Comparison of ENCODE assay signal across 7 cellular contexts in genomic region chr10:113093188-113094113, GRCh38.
DNase-seq lines count a peak whose midpoint lies in the region; ATAC-seq, FAIRE-seq and TF ChIP-seq lines count a peak whose summit lies in the region.

No MANE protein-coding gene starts in this region.

- peaks cover 48% of the 10 kb centered on the region for H3K4me1 Mint-ChIP-seq in chondrocyte (ENCODE audit: low read depth)

- H3K9me3 Mint-ChIP-seq in chondrocyte (ENCODE audit: low read depth), result no peaks in the 10 kb centered on the region

- no peak for TF ChIP-seq POLR2A in GM12892 (IDR thresholded peaks at IDR 0.05; ENCODE audit: low read depth, low read length)

- H3K27me3 Mint-ChIP-seq in chondrocyte (ENCODE audit: low read depth), result no peaks in the 10 kb centered on the region

- peak overlapping the region; percentile 48 for H3K27ac ChIP-seq in HUES48 (ENCODE audit: low read depth, low read length)
- peak overlapping the region; percentile 91 to 93 for H3K27ac ChIP-seq in small intestine (ENCODE audit: low read depth in 1 of 2, low read length in 1 of 2)
- H3K27ac ChIP-seq in substantia nigra (ENCODE audit: low read depth, low read length, poor library complexity, severe bottlenecking), result no peak overlapping the region

- peak; percentile 62 for ATAC-seq in GM19463 (IDR thresholded peaks at IDR 0.05; ENCODE audit: unreplicated experiment)

- peak overlapping the region; percentile 92 for H3K27ac Mint-ChIP-seq in chondrocyte (ENCODE audit: unreplicated experiment)

- H3K36me3 Mint-ChIP-seq in chondrocyte (ENCODE audit: low read depth), result peaks cover 12% of the 10 kb centered on the region

- no peak for TF ChIP-seq CTCF in chondrocyte (IDR thresholded peaks at IDR 0.05)

- H3K36me3 ChIP-seq in HUES48 (ENCODE audit: control insufficient read depth, insufficient read depth, low read length), result peaks cover 70% of the 10 kb centered on the region
- no peaks in the 10 kb centered on the region for H3K36me3 ChIP-seq in small intestine (ENCODE audit: control insufficient read depth in 2 of 2, insufficient read depth in 2 of 2, low read length in 2 of 2)

- FAIRE-seq in small intestine (lab: Jason Lieb, UNC) (peak; percentile 87), GM12892 (lab: Jason Lieb, UNC) (no peak)

- H3K4me1 ChIP-seq in HUES48 (ENCODE audit: control insufficient read depth, insufficient read depth, low read length), result peaks cover 16% of the 10 kb centered on the region
- peaks cover 13 to 32% of the 10 kb centered on the region in 2 donors for H3K4me1 ChIP-seq in small intestine (ENCODE audit: control insufficient read depth in 2 of 2, insufficient read depth in 1 of 2, low read depth in 1 of 2, low read length in 1 of 2)

- H3K27me3 ChIP-seq in HUES48 (ENCODE audit: control insufficient read depth, insufficient read depth, low read length) (no peaks in the 10 kb centered on the region), small intestine (ENCODE audit: control insufficient read depth in 2 of 2, insufficient read depth in 2 of 2, low read length in 2 of 2) (no peaks in the 10 kb centered on the region)

- no peak overlapping the region for H3K9ac ChIP-seq in HUES48 (ENCODE audit: low read depth, low read length)

- H3K4me3 ChIP-seq in HUES48 (ENCODE audit: low read depth, low read length), result no peak overlapping the region
- no peak overlapping the region for H3K4me3 ChIP-seq in small intestine (ENCODE audit: low read depth in 1 of 2, low read length in 2 of 2)

- DNase-seq in chondrocyte (ENCODE audit: low spot score) (no peak), small intestine (peak; percentile 97), substantia nigra (lab: John Stamatoyannopoulos, UW) (no peak), SHP77 (lab: John Stamatoyannopoulos, UW) (no peak), GM12892 (ENCODE audit: insufficient read length) (no peak)

- WGBS in small intestine, 3 donors, result 18 to 58% (median 26%) methylated on average over 10 of the region's 10 CpGs

- H3K9me3 ChIP-seq in HUES48 (ENCODE audit: control insufficient read depth, insufficient read depth, low read length) (no peaks in the 10 kb centered on the region), small intestine (ENCODE audit: control insufficient read depth, low read depth) (no peaks in the 10 kb centered on the region)

- peak overlapping the region; percentile 24 for H3K4me3 Mint-ChIP-seq in chondrocyte (ENCODE audit: unreplicated experiment)
